ENCODE assay signal across 7 cellular contexts in genomic region chr11:129063118-129063517, GRCh38.
"Had no signal": no experiment of that assay in that cellular context is flagged by ENCODE, and none has a peak within 500 bp of the region (broad histone marks: within the 10 kb centered on the region; RNA-seq: fewer than 3 reads in every experiment).

No MANE protein-coding gene starts in this region.

- H2AFZ ChIP-seq: GM23248 had no signal

- FAIRE-seq: H54 had no signal

- H3K27ac ChIP-seq: GM23248, HL-60, KMS-11 had no signal

- H3K9ac ChIP-seq: GM23248, KMS-11 had no signal

- DNase-seq: GM23248, GOT3, H9, HCEC 1CT had no signal

- H3K4me3 ChIP-seq: GM23248 had no signal

- H3K4me2 ChIP-seq: KMS-11 had no signal
